Comparison of ENCODE assay signal across 9 cellular contexts in genomic region chr11:69352715-69353325, GRCh38. TPM values are rescaled to one million over a fixed set of nuclear protein-coding genes. Genes with fewer than 3 reads are reported as not detected.
DNase-seq lines count a peak whose midpoint lies in the region; ATAC-seq lines count a peak whose summit lies in the region.
"Had no signal": no experiment of that assay in that cellular context is flagged by ENCODE, and none has a peak within 500 bp of the region (broad histone marks: within the 10 kb centered on the region; RNA-seq: fewer than 3 reads in every experiment).

No MANE protein-coding gene starts in this region.

- H3K4me1 ChIP-seq in CD4-positive, alpha-beta memory T cell (ENCODE audit: insufficient read depth, low read length) = no peaks in the 10 kb centered on the region

- H3K9me3 ChIP-seq in CD4-positive, alpha-beta memory T cell (ENCODE audit: control insufficient read depth in 1 of 2, low read length in 2 of 2) = no peaks in the 10 kb centered on the region

- H3K4me1 Mint-ChIP-seq in activated CD4-positive, alpha-beta T cell treated with anti-CD3 and anti-CD28 coated beads for 36 hours = peaks cover 9% of the 10 kb centered on the region
- peaks cover 0 to 3% of the 10 kb centered on the region in 2 donors for H3K4me1 Mint-ChIP-seq in stimulated activated naive B cell treated with anti-CD40 and anti-IgM and Interleukin-4, amounts not matched to agents 10 μg/mL and 1 μg/mL and 100 μg/mL, for 72 hours
- H3K4me1 Mint-ChIP-seq in CD4-positive, alpha-beta memory T cell = no peaks in the 10 kb centered on the region

- no peak overlapping the region for H3K27ac Mint-ChIP-seq in activated CD4-positive, alpha-beta T cell treated with anti-CD3 and anti-CD28 coated beads for 36 hours
- no peak overlapping the region for H3K27ac Mint-ChIP-seq in stimulated activated naive B cell treated with anti-CD40 and anti-IgM and Interleukin-4, amounts not matched to agents 10 μg/mL and 1 μg/mL and 100 μg/mL, for 72 hours
- H3K27ac Mint-ChIP-seq in CD4-positive, alpha-beta memory T cell = no peak overlapping the region
- H3K27ac Mint-ChIP-seq: CD8-positive, alpha-beta T cell had no signal

- H3K27ac ChIP-seq in CD4-positive, alpha-beta memory T cell (ENCODE audit: low read depth, low read length) = no peak overlapping the region

- no peak overlapping the region for H3K4me3 ChIP-seq in CD4-positive, alpha-beta memory T cell (ENCODE audit: low read length in 2 of 2)

- H3K36me3 ChIP-seq in CD4-positive, alpha-beta memory T cell (ENCODE audit: insufficient read depth, low read length) = no peaks in the 10 kb centered on the region

- H3K27me3 Mint-ChIP-seq in activated CD4-positive, alpha-beta T cell treated with anti-CD3 and anti-CD28 coated beads for 36 hours = no peaks in the 10 kb centered on the region
- peaks cover 9 to 10% of the 10 kb centered on the region in 2 donors for H3K27me3 Mint-ChIP-seq in stimulated activated naive B cell treated with anti-CD40 and anti-IgM and Interleukin-4, amounts not matched to agents 10 μg/mL and 1 μg/mL and 100 μg/mL, for 72 hours
- peaks cover 2 to 4% of the 10 kb centered on the region in 2 donors for H3K27me3 Mint-ChIP-seq in CD4-positive, alpha-beta memory T cell

- intact Hi-C loops in activated CD4-positive, alpha-beta T cell treated with anti-CD3 and anti-CD28 coated beads for 36 hours (cut with DNase I, micrococcal nuclease) = loop anchor here in 1 of 2 experiments (2.0 kb wide), 1 partner anchor 16 kb away; no protein-coding TSS in a partner anchor
- intact Hi-C loops in CD4-positive, alpha-beta memory T cell (cut with micrococcal nuclease) = no loop called here

- peaks cover 3% of the 10 kb centered on the region for H3K9me3 Mint-ChIP-seq in activated CD4-positive, alpha-beta T cell treated with anti-CD3 and anti-CD28 coated beads for 36 hours (ENCODE audit: low read depth)
- peaks cover 4 to 8% of the 10 kb centered on the region in 2 donors for H3K9me3 Mint-ChIP-seq in stimulated activated naive B cell treated with anti-CD40 and anti-IgM and Interleukin-4, amounts not matched to agents 10 μg/mL and 1 μg/mL and 100 μg/mL, for 72 hours
- peaks cover 0 to 7% (median 3%) of the 10 kb centered on the region in 8 donors for H3K9me3 Mint-ChIP-seq in CD4-positive, alpha-beta memory T cell

- CTCF ChIA-PET in activated CD4-positive, alpha-beta T cell treated with anti-CD3 and anti-CD28 coated beads for 36 hours (lab: Charles Lee) = interaction anchor here (1.0 kb wide), 1 partner anchor 109 kb away, joined by 3 read pairs; no protein-coding TSS in a partner anchor
- CTCF ChIA-PET in CD4-positive, alpha-beta memory T cell (lab: Charles Lee; ENCODE audit: partially characterized antibody) = no interaction called here

- H3K4me3 Mint-ChIP-seq in activated CD4-positive, alpha-beta T cell treated with anti-CD3 and anti-CD28 coated beads for 36 hours = no peak overlapping the region
- no peak overlapping the region for H3K4me3 Mint-ChIP-seq in stimulated activated naive B cell treated with anti-CD40 and anti-IgM and Interleukin-4, amounts not matched to agents 10 μg/mL and 1 μg/mL and 100 μg/mL, for 72 hours
- H3K4me3 Mint-ChIP-seq in CD4-positive, alpha-beta memory T cell = no peak overlapping the region
- H3K4me3 Mint-ChIP-seq: CD8-positive, alpha-beta T cell had no signal

- ATAC-seq in activated CD4-positive, alpha-beta T cell treated with anti-CD3 and anti-CD28 coated beads for 36 hours = peak; percentile 97
- ATAC-seq in stimulated activated naive B cell treated with anti-CD40 and anti-IgM and Interleukin-4, amounts not matched to agents 10 μg/mL and 1 μg/mL and 100 μg/mL, for 72 hours (replicated peaks) = peak; percentile 41 to 48
- ATAC-seq in GM18907 (IDR thresholded peaks at IDR 0.05; ENCODE audit: unreplicated experiment) = no peak
- ATAC-seq: CD8-positive, alpha-beta T cell had no signal

- no peaks in the 10 kb centered on the region for H3K27me3 ChIP-seq in CD4-positive, alpha-beta memory T cell (ENCODE audit: insufficient read depth, low read length)

- POLR2A ChIA-PET in activated CD4-positive, alpha-beta T cell treated with anti-CD3 and anti-CD28 coated beads for 36 hours (lab: Charles Lee) = no interaction called here
- POLR2A ChIA-PET in CD4-positive, alpha-beta memory T cell (lab: Charles Lee; ENCODE audit: partially characterized antibody) = no interaction called here

- no peaks in the 10 kb centered on the region for H3K36me3 Mint-ChIP-seq in activated CD4-positive, alpha-beta T cell treated with anti-CD3 and anti-CD28 coated beads for 36 hours (ENCODE audit: low read depth)
- peaks cover 0 to 9% of the 10 kb centered on the region in 2 donors for H3K36me3 Mint-ChIP-seq in stimulated activated naive B cell treated with anti-CD40 and anti-IgM and Interleukin-4, amounts not matched to agents 10 μg/mL and 1 μg/mL and 100 μg/mL, for 72 hours
- no peaks in the 10 kb centered on the region for H3K36me3 Mint-ChIP-seq in CD4-positive, alpha-beta memory T cell
- H3K36me3 Mint-ChIP-seq: CD8-positive, alpha-beta T cell had no signal

- DNase-seq in activated CD4-positive, alpha-beta T cell treated with anti-CD3 and anti-CD28 coated beads for 36 hours = peak; percentile 75
- no peak for DNase-seq in activated CD4-positive, alpha-beta T cell treated with anti-CD3 and anti-CD28 coated beads, Interleukin-2, amount 50 U/mL, for 4 hours
- DNase-seq in activated CD8-positive, alpha-beta memory T cell treated with anti-CD3 and anti-CD28 coated beads, Interleukin-2, amount 50 U/mL, for 48 hours = peak; percentile 57
- DNase-seq in hepatic stellate cell (ENCODE audit: low spot score) (peak; percentile 86), NCI-H2081 treated with DMSO at 0.1 percent for 48 hours (lab: John Stamatoyannopoulos, UW) (no peak)
- DNase-seq in stimulated activated naive B cell treated with anti-CD40 and anti-IgM and Interleukin-4, amounts not matched to agents 10 μg/mL and 1 μg/mL and 100 μg/mL, for 72 hours = no peak
- DNase-seq in CD4-positive, alpha-beta memory T cell = no peak

RNA-seq across cellular contexts. Expression of gene MYEOV, which starts 58.9 kb away (rescaled TPM):
- not detected for total RNA-seq in activated CD4-positive, alpha-beta T cell treated with anti-CD3 and anti-CD28 coated beads for 36 hours
- total RNA-seq in CD4-positive, alpha-beta memory T cell = not detected
- polyA plus RNA-seq in CD4-positive, alpha-beta memory T cell = not detected

Comparison
In these comparisons a context has a peak if more than half of its experiments do, and no peak if none do; other contexts are left out.
1. DNase-seq: peak in activated CD4-positive, alpha-beta T cell treated with anti-CD3 and anti-CD28 coated beads for 36 hours (single experiment), activated CD8-positive, alpha-beta memory T cell treated with anti-CD3 and anti-CD28 coated beads, Interleukin-2, amount 50 U/mL, for 48 hours (single experiment) and hepatic stellate cell (single experiment); none in activated CD4-positive, alpha-beta T cell treated with anti-CD3 and anti-CD28 coated beads, Interleukin-2, amount 50 U/mL, for 4 hours (0 of 2), stimulated activated naive B cell treated with anti-CD40 and anti-IgM and Interleukin-4, amounts not matched to agents 10 μg/mL and 1 μg/mL and 100 μg/mL, for 72 hours (single experiment), NCI-H2081 treated with DMSO at 0.1 percent for 48 hours (single experiment) and CD4-positive, alpha-beta memory T cell (0 of 5).